22 cellular contexts compared by ENCODE assay signal in the genomic region with DNA sequence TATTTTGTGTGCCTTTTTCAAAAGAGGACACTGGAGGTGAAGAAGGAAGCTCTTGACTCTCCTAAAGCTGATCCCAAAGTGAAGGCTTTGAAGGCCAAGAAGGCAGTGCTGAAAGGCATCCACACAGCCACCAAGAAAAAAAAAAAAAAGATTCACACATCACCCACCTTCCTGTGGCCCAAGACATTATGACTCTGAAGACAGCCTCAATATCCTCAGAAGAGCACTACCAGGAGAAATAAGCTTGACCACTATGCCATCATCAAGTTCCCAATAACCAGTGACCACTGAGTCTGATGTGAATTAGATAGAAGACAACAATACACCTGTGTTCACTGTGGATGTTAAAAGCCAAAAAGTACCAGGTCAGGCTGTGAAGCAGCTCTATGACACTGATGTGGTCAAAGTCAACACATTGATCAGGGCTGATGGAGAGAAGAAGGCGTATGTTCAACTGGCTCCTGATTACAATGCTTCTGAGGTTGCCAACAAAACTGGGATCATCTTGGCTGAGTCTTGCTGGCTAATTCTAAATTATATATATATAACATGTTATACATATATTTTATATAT.
"Had no signal": no experiment of that assay in that cellular context is flagged by ENCODE, and none has a peak within 500 bp of the region (broad histone marks: within the 10 kb centered on the region; RNA-seq: fewer than 3 reads in every experiment).

No MANE protein-coding gene starts in this region.

- H3K27ac Mint-ChIP-seq: activated CD4-positive, alpha-beta memory T cell treated with anti-CD3 and anti-CD28 coated beads for 36 hours; endodermal cell; mesothelial cell of epicardium; natural killer cell; progenitor cell of endocrine pancreas; stimulated activated naive B cell treated with anti-CD40 and anti-IgM and Interleukin-4, amounts not matched to agents 10 μg/mL and 1 μg/mL and 100 μg/mL, for 72 hours had no signal

- H3K4me1 Mint-ChIP-seq: mesothelial cell of epicardium; stimulated activated naive B cell treated with anti-CD40 and anti-IgM and Interleukin-4, amounts not matched to agents 10 μg/mL and 1 μg/mL and 100 μg/mL, for 72 hours had no signal

- H3K27me3 Mint-ChIP-seq: activated CD4-positive, alpha-beta memory T cell treated with anti-CD3 and anti-CD28 coated beads for 36 hours; activated naive CD8-positive, alpha-beta T cell treated with anti-CD3 and anti-CD28 coated beads for 36 hours; progenitor cell of endocrine pancreas; stimulated activated naive B cell treated with anti-CD40 and anti-IgM and Interleukin-4, amounts not matched to agents 10 μg/mL and 1 μg/mL and 100 μg/mL, for 72 hours had no signal

- ATAC-seq: gastrocnemius medialis; left ventricle myocardium superior; natural killer cell; stimulated activated naive B cell treated with anti-CD40 and anti-IgM and Interleukin-4, amounts not matched to agents 10 μg/mL and 1 μg/mL and 100 μg/mL, for 72 hours; upper lobe of right lung had no signal

- H3K4me3 Mint-ChIP-seq: activated CD4-positive, alpha-beta memory T cell treated with anti-CD3 and anti-CD28 coated beads for 36 hours; activated naive CD8-positive, alpha-beta T cell treated with anti-CD3 and anti-CD28 coated beads for 36 hours; endodermal cell; mesothelial cell of epicardium; natural killer cell; stimulated activated naive B cell treated with anti-CD40 and anti-IgM and Interleukin-4, amounts not matched to agents 10 μg/mL and 1 μg/mL and 100 μg/mL, for 72 hours had no signal

- DNase-seq: activated CD4-positive, alpha-beta memory T cell treated with anti-CD3 and anti-CD28 coated beads for 36 hours; activated CD4-positive, alpha-beta T cell treated with anti-CD3 and anti-CD28 coated beads for 1 hour; activated naive CD8-positive, alpha-beta T cell treated with anti-CD3 and anti-CD28 coated beads for 36 hours; activated T-cell treated with anti-CD3 and anti-CD28 coated beads, Interleukin-2, amount 50 U/mL, for 1 hour; amygdala; cortex of kidney; endodermal cell; esophagus squamous epithelium; gastrocnemius medialis; hippocampal formation; kidney glomerular epithelial cell; left ventricle myocardium superior; mammary epithelial cell; natural killer cell; retina; stimulated activated CD4-positive, alpha-beta T cell treated with anti-CD3 and anti-CD28 coated beads, Interleukin-2, amount 100 ng/mL, for 48 hours; stimulated activated CD8-positive, alpha-beta memory T cell treated with anti-CD3 and anti-CD28 coated beads, Interleukin-4, amount 100 ng/mL, for 48 hours; stimulated activated naive B cell treated with anti-CD40 and anti-IgM and Interleukin-4, amounts not matched to agents 10 μg/mL and 1 μg/mL and 100 μg/mL, for 72 hours; thyroid gland; upper lobe of right lung had no signal
